1 cellular context compared by ENCODE assay signal in the genomic region with DNA sequence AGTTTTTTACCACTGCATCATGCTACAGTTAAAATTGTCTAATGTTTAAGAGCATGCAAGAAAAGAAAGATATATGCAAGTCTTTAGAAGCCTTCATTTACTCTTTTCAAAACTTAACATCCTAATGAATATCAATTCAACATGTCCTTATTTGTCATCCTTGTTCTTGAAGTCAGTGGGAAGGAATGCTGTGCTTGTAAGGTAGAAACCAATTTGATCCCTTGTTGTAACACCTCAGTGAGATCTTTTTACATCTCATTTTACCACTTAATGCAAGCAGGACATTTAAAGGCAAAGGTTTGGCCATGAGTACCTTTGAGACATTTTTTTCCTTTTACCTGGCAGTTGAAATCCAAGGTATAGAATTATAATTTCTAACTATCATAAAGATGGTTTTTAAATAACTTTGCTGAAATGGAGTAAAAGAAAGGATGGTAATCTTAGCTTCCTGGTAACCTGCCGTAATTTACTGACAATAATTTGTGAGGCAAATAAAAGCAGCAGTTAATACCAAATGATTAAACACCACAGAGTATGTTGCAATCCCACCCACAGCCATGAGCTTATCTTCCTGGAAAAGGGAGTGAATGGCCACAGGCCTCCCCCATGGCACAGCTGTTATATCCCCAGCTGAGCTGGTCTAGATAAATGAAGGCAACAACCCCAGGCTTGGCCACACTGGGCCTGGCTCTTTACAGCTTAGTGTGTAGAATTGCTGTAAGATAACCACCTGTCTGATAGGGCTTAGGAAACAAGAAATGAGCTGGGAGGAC.
A peak's percentile ranks its signal among the peaks of the same experiment; 100 is the strongest.
TF ChIP-seq lines count a peak whose summit lies in the region.

No MANE protein-coding gene starts in this region.

TF ChIP-seq in K562, 482 proteins besides CTCF, POLR2A, EP300 and RAD21 (continued from another document and continues in another):
- peak; percentile 74 for TF ChIP-seq MYC (IDR thresholded peaks at IDR 0.05; ENCODE audit: low read depth, low read length)
- TF ChIP-seq MYC (CRISPR knock-in tag; IDR thresholded peaks at IDR 0.05; ENCODE audit: borderline replicate concordance, low read depth) = no peak
- TF ChIP-seq NR4A1 (CRISPR knock-in tag; IDR thresholded peaks at IDR 0.05) = no peak
- TF ChIP-seq NR4A1 (tag; IDR thresholded peaks at IDR 0.05) = peak; percentile 89
- peak; percentile 100 for TF ChIP-seq CEBPB (tag; IDR thresholded peaks at IDR 0.05)
- peak; percentile 100 for TF ChIP-seq TEAD4 (IDR thresholded peaks at IDR 0.05; ENCODE audit: low read length)
- TF ChIP-seq TEAD4 (CRISPR knock-in tag; IDR thresholded peaks at IDR 0.05; ENCODE audit: borderline replicate concordance) = no peak
- TF ChIP-seq, protein P1, sequence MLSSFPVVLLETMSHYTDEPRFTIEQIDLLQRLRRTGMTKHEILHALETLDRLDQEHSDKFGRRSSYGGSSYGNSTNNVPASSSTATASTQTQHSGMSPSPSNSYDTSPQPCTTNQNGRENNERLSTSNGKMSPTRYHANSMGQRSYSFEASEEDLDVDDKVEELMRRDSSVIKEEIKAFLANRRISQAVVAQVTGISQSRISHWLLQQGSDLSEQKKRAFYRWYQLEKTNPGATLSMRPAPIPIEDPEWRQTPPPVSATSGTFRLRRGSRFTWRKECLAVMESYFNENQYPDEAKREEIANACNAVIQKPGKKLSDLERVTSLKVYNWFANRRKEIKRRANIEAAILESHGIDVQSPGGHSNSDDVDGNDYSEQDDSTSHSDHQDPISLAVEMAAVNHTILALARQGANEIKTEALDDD (IDR thresholded peaks at IDR 0.05) = peak; percentile 83
- no peak for TF ChIP-seq SRSF1 (IDR thresholded peaks at IDR 0.05; ENCODE audit: low read depth, low read length)
- TF ChIP-seq, protein P2, sequence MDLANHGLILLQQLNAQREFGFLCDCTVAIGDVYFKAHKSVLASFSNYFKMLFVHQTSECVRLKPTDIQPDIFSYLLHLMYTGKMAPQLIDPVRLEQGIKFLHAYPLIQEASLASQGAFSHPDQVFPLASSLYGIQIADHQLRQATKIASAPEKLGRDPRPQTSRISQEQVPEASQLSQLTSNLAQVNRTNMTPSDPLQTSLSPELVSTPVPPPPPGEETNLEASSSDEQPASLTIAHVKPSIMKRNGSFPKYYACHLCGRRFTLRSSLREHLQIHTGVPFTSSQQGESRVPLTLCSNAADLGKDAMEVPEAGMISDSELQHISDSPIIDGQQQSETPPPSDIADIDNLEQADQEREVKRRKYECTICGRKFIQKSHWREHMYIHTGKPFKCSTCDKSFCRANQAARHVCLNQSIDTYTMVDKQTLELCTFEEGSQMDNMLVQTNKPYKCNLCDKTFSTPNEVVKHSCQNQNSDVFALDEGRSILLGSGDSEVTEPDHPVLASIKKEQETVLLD (IDR thresholded peaks at IDR 0.05) = peak; percentile 42; the same call in 1 of the 2 replicates
- TF ChIP-seq HDAC1 (IDR thresholded peaks at IDR 0.05) = peak in 1 of 2 experiments; percentile 86; a peak in 2 of 4 replicates
- peak; percentile 40 for TF ChIP-seq ZNF239 (CRISPR knock-in tag; IDR thresholded peaks at IDR 0.05)
- peak; percentile 90 to 92 for TF ChIP-seq TEAD1 (CRISPR knock-in tag; IDR thresholded peaks at IDR 0.05)
- TF ChIP-seq, protein P3, sequence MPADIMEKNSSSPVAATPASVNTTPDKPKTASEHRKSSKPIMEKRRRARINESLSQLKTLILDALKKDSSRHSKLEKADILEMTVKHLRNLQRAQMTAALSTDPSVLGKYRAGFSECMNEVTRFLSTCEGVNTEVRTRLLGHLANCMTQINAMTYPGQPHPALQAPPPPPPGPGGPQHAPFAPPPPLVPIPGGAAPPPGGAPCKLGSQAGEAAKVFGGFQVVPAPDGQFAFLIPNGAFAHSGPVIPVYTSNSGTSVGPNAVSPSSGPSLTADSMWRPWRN (IDR thresholded peaks at IDR 0.05; ENCODE audit: low read depth) = peak; percentile 94
- TF ChIP-seq RBFOX2 (IDR thresholded peaks at IDR 0.05; ENCODE audit: low read depth, low read length) = no peak
- TF ChIP-seq, protein P4, sequence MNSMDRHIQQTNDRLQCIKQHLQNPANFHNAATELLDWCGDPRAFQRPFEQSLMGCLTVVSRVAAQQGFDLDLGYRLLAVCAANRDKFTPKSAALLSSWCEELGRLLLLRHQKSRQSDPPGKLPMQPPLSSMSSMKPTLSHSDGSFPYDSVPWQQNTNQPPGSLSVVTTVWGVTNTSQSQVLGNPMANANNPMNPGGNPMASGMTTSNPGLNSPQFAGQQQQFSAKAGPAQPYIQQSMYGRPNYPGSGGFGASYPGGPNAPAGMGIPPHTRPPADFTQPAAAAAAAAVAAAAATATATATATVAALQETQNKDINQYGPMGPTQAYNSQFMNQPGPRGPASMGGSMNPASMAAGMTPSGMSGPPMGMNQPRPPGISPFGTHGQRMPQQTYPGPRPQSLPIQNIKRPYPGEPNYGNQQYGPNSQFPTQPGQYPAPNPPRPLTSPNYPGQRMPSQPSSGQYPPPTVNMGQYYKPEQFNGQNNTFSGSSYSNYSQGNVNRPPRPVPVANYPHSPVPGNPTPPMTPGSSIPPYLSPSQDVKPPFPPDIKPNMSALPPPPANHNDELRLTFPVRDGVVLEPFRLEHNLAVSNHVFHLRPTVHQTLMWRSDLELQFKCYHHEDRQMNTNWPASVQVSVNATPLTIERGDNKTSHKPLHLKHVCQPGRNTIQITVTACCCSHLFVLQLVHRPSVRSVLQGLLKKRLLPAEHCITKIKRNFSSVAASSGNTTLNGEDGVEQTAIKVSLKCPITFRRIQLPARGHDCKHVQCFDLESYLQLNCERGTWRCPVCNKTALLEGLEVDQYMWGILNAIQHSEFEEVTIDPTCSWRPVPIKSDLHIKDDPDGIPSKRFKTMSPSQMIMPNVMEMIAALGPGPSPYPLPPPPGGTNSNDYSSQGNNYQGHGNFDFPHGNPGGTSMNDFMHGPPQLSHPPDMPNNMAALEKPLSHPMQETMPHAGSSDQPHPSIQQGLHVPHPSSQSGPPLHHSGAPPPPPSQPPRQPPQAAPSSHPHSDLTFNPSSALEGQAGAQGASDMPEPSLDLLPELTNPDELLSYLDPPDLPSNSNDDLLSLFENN (IDR thresholded peaks at IDR 0.05; ENCODE audit: low read depth in 2 of 2, low read length in 2 of 2) = peak in 1 of 2 experiments; percentile 100; a peak in 2 of 4 replicates
- peak; percentile 98 for TF ChIP-seq SOX6 (IDR thresholded peaks at IDR 0.05)
- TF ChIP-seq, protein P5, sequence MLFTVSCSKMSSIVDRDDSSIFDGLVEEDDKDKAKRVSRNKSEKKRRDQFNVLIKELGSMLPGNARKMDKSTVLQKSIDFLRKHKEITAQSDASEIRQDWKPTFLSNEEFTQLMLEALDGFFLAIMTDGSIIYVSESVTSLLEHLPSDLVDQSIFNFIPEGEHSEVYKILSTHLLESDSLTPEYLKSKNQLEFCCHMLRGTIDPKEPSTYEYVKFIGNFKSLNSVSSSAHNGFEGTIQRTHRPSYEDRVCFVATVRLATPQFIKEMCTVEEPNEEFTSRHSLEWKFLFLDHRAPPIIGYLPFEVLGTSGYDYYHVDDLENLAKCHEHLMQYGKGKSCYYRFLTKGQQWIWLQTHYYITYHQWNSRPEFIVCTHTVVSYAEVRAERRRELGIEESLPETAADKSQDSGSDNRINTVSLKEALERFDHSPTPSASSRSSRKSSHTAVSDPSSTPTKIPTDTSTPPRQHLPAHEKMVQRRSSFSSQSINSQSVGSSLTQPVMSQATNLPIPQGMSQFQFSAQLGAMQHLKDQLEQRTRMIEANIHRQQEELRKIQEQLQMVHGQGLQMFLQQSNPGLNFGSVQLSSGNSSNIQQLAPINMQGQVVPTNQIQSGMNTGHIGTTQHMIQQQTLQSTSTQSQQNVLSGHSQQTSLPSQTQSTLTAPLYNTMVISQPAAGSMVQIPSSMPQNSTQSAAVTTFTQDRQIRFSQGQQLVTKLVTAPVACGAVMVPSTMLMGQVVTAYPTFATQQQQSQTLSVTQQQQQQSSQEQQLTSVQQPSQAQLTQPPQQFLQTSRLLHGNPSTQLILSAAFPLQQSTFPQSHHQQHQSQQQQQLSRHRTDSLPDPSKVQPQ (CRISPR knock-in tag; IDR thresholded peaks at IDR 0.05; ENCODE audit: borderline replicate concordance) = no peak
- peak; percentile 47; the same call in 1 of the 2 replicates for TF ChIP-seq XRCC5 (IDR thresholded peaks at IDR 0.05; ENCODE audit: low read depth, low read length)
- peak; percentile 79 to 83 for TF ChIP-seq NCOA2 (IDR thresholded peaks at IDR 0.05; ENCODE audit: partially characterized antibody in 2 of 2)
- peak; percentile 76 for TF ChIP-seq LCOR (CRISPR knock-in tag; IDR thresholded peaks at IDR 0.05)
- TF ChIP-seq, protein P6, sequence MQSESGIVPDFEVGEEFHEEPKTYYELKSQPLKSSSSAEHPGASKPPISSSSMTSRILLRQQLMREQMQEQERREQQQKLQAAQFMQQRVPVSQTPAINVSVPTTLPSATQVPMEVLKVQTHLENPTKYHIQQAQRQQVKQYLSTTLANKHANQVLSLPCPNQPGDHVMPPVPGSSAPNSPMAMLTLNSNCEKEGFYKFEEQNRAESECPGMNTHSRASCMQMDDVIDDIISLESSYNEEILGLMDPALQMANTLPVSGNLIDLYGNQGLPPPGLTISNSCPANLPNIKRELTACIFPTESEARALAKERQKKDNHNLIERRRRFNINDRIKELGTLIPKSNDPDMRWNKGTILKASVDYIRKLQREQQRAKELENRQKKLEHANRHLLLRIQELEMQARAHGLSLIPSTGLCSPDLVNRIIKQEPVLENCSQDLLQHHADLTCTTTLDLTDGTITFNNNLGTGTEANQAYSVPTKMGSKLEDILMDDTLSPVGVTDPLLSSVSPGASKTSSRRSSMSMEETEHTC (IDR thresholded peaks at IDR 0.05) = peak; percentile 80
- peak; percentile 97 for TF ChIP-seq ZNF175 (CRISPR knock-in tag; IDR thresholded peaks at IDR 0.05; ENCODE audit: low read depth)
- peak; percentile 69 for TF ChIP-seq BACH1 (tag; IDR thresholded peaks at IDR 0.05)
- TF ChIP-seq BRD9 (IDR thresholded peaks at IDR 0.05; ENCODE audit: low read depth, partially characterized antibody) = peak; percentile 92
- TF ChIP-seq SMAD3 (CRISPR knock-in tag; conservative IDR thresholded peaks at IDR 0.05) = peak; percentile 84
- TF ChIP-seq ILK (tag; IDR thresholded peaks at IDR 0.05; ENCODE audit: borderline replicate concordance, low read depth) = peak; percentile 56; the same call in 1 of the 2 replicates
- 0 out of 2 replicates have a peak, but pooled peaks have one; percentile 44 for TF ChIP-seq ETV5 (CRISPR knock-in tag; IDR thresholded peaks at IDR 0.05; ENCODE audit: low read depth)
- TF ChIP-seq, protein P7, sequence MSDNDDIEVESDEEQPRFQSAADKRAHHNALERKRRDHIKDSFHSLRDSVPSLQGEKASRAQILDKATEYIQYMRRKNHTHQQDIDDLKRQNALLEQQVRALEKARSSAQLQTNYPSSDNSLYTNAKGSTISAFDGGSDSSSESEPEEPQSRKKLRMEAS (CRISPR knock-in tag; IDR thresholded peaks at IDR 0.05) = peak; percentile 82
- TF ChIP-seq, protein P8, sequence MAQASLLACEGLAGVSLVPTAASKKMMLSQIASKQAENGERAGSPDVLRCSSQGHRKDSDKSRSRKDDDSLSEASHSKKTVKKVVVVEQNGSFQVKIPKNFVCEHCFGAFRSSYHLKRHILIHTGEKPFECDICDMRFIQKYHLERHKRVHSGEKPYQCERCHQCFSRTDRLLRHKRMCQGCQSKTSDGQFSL (CRISPR knock-in tag; IDR thresholded peaks at IDR 0.05) = no peak
- TF ChIP-seq, protein P8 (tag; IDR thresholded peaks at IDR 0.05) = 0 out of 4 replicates have a peak, but pooled peaks of 1 of the 2 experiments have one; percentile 52
- TF ChIP-seq NFE2 (IDR thresholded peaks at IDR 0.05; ENCODE audit: low read depth) = peak; percentile 56
- TF ChIP-seq NCOR1 (IDR thresholded peaks at IDR 0.05) = peak; percentile 99
- TF ChIP-seq, protein P9, sequence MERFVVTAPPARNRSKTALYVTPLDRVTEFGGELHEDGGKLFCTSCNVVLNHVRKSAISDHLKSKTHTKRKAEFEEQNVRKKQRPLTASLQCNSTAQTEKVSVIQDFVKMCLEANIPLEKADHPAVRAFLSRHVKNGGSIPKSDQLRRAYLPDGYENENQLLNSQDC (CRISPR knock-in tag; IDR thresholded peaks at IDR 0.05) = peak; percentile 31; the same call in 1 of the 2 replicates
- TF ChIP-seq SIX5 (IDR thresholded peaks at IDR 0.05; ENCODE audit: borderline replicate concordance in 1 of 2, insufficient read depth in 1 of 2, low read depth in 1 of 2, low read length in 2 of 2) = no peak
- peak; percentile 72; the same call in 1 of the 2 replicates for TF ChIP-seq PTBP1 (IDR thresholded peaks at IDR 0.05; ENCODE audit: low read depth, low read length)
- TF ChIP-seq, protein P10, sequence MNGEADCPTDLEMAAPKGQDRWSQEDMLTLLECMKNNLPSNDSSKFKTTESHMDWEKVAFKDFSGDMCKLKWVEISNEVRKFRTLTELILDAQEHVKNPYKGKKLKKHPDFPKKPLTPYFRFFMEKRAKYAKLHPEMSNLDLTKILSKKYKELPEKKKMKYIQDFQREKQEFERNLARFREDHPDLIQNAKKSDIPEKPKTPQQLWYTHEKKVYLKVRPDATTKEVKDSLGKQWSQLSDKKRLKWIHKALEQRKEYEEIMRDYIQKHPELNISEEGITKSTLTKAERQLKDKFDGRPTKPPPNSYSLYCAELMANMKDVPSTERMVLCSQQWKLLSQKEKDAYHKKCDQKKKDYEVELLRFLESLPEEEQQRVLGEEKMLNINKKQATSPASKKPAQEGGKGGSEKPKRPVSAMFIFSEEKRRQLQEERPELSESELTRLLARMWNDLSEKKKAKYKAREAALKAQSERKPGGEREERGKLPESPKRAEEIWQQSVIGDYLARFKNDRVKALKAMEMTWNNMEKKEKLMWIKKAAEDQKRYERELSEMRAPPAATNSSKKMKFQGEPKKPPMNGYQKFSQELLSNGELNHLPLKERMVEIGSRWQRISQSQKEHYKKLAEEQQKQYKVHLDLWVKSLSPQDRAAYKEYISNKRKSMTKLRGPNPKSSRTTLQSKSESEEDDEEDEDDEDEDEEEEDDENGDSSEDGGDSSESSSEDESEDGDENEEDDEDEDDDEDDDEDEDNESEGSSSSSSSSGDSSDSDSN (IDR thresholded peaks at IDR 0.05; ENCODE audit: borderline replicate concordance in 1 of 2, low read depth in 2 of 2, low read length in 2 of 2) = no peak
- TF ChIP-seq ZBTB8A (IDR thresholded peaks at IDR 0.05; ENCODE audit: partially characterized antibody) = no peak
- TF ChIP-seq ZNF384 (IDR thresholded peaks at IDR 0.05; ENCODE audit: low read depth, low read length) = 0 out of 2 replicates have a peak, but pooled peaks have one; percentile 43
- peak; percentile 89 for TF ChIP-seq ZKSCAN8 (CRISPR knock-in tag; IDR thresholded peaks at IDR 0.05)
- TF ChIP-seq NFE2L1 (tag; IDR thresholded peaks at IDR 0.05; ENCODE audit: borderline replicate concordance, low read depth) = no peak
- 0 out of 2 replicates have a peak, but pooled peaks have one; percentile 43 for TF ChIP-seq ZBTB17 (CRISPR knock-in tag; IDR thresholded peaks at IDR 0.05)
- TF ChIP-seq NR2C1 (IDR thresholded peaks at IDR 0.05) = no peak
- peak; percentile 81 for TF ChIP-seq NR2C1 (tag; IDR thresholded peaks at IDR 0.05)
